ENCODE assay signal across 9 cellular contexts in genomic region chr7:121530251-121531174, GRCh38.
DNase-seq lines count a peak whose midpoint lies in the region; ATAC-seq and TF ChIP-seq lines count a peak whose summit lies in the region.
"Had no signal": no experiment of that assay in that cellular context is flagged by ENCODE, and none has a peak within 500 bp of the region (broad histone marks: within the 10 kb centered on the region; RNA-seq: fewer than 3 reads in every experiment).

No MANE protein-coding gene starts in this region.

- peaks cover 8% of the 10 kb centered on the region for H3K9me3 Mint-ChIP-seq in nephron progenitor cell

- H3K4me3 ChIP-seq in SJSA1: no peak overlapping the region
- peak overlapping the region in 1 of 2 donors; percentile 27 for H3K4me3 ChIP-seq in cardiac fibroblast (replicated peaks in 1 of 2; ENCODE audit: low read depth in 2 of 2, low read length in 2 of 2)

- H3K27ac Mint-ChIP-seq in nephron progenitor cell: peak overlapping the region; percentile 87

- no peaks in the 10 kb centered on the region for H3K27me3 Mint-ChIP-seq in nephron progenitor cell (ENCODE audit: low read depth, poor library complexity)

- TF ChIP-seq CTCF in cardiac fibroblast (IDR thresholded peaks at IDR 0.05; ENCODE audit: low read depth, low read length) (no peak), nephron progenitor cell (IDR thresholded peaks at IDR 0.05) (no peak)

- H3K27me3 ChIP-seq in SJSA1 (replicated peaks): no peaks in the 10 kb centered on the region

- no peaks in the 10 kb centered on the region for H3K36me3 ChIP-seq in SJSA1

- no peak overlapping the region for H3K4me3 Mint-ChIP-seq in nephron progenitor cell

- peak overlapping the region; percentile 73 for H3K27ac ChIP-seq in SJSA1

- peaks cover 30% of the 10 kb centered on the region for H3K4me1 ChIP-seq in SJSA1 (replicated peaks)

- H3K36me3 Mint-ChIP-seq in nephron progenitor cell (ENCODE audit: low read depth): no peaks in the 10 kb centered on the region

- H3K9me3 ChIP-seq in SJSA1 (replicated peaks): no peaks in the 10 kb centered on the region

- peak; percentile 63 for DNase-seq in activated naive CD4-positive, alpha-beta T cell treated with Interleukin-2 at 50 U/mL for 16 hours
- no peak for DNase-seq in activated naive CD4-positive, alpha-beta T cell (lab: John Stamatoyannopoulos, UW)
- peak; percentile 94 to 97 for DNase-seq in SJSA1 (ENCODE audit: low read depth in 1 of 2, low spot score in 2 of 2)
- DNase-seq in cardiac fibroblast (ENCODE audit: low read depth in 2 of 2): peak; percentile 97 to 100
- DNase-seq in nephron progenitor cell: no peak
- DNase-seq in ureter (ENCODE audit: low spot score): no peak
- DNase-seq in D341Med (ENCODE audit: low spot score): no peak
- DNase-seq: DND-41 had no signal

- peaks cover 17% of the 10 kb centered on the region for H3K4me1 Mint-ChIP-seq in nephron progenitor cell

- ATAC-seq in HG02981 (IDR thresholded peaks at IDR 0.05; ENCODE audit: unreplicated experiment): peak; percentile 98

Comparison
In these comparisons a context has a peak if more than half of its experiments do, and no peak if none do; other contexts are left out.
1. DNase-seq: peak in activated naive CD4-positive, alpha-beta T cell treated with Interleukin-2 at 50 U/mL for 16 hours (single experiment), SJSA1 (2 of 2) and cardiac fibroblast (2 of 2); none in activated naive CD4-positive, alpha-beta T cell (0 of 4), nephron progenitor cell (single experiment), ureter (single experiment) and D341Med (single experiment).